28 cellular contexts compared by ENCODE assay signal in the genomic region with DNA sequence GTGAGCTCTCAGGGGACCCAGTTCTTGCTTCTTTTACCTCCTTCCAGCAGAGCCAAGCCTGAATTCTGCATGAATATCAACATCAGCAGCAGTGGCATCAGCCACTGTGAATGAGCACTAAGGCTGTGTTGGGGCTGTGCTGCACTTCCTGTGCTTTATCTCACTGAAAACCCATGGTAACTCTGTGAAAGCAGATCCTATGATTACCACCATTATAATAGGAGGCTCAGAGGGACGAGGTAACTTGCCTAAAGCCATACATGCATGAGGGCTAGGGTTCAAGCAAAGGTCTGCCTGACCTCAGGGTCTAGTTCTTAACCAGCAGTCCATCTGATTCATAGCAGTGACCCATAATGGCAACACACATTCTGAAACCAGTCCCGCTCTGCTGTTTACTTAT.
"Had no signal": no experiment of that assay in that cellular context is flagged by ENCODE, and none has a peak within 500 bp of the region (broad histone marks: within the 10 kb centered on the region; RNA-seq: fewer than 3 reads in every experiment).

No MANE protein-coding gene starts in this region.

- DNase-seq: islet precursor cell; left ventricle myocardium inferior; mesendoderm; naive B cell; natural killer cell; nephron progenitor cell; occipital lobe; ovary; right cardiac atrium; stimulated activated CD4-positive, alpha-beta T cell treated with anti-CD3 and anti-CD28 coated beads, Interleukin-12 subunit alpha, Interleukin-12 subunit beta, amount 100 ng/mL, for 4 hours; stimulated activated CD4-positive, alpha-beta T cell treated with anti-CD3 and anti-CD28 coated beads, Interleukin-15, amount 100 ng/mL, for 24 hours; stimulated activated CD4-positive, alpha-beta T cell treated with anti-CD3 and anti-CD28 coated beads, Interleukin-2, amount 100 ng/mL, for 24 hours; stimulated activated CD4-positive, alpha-beta T cell treated with anti-CD3 and anti-CD28 coated beads, Interleukin-4, amount 100 ng/mL, for 1 hour; stimulated activated naive B cell treated with anti-CD40 and anti-IgM and Interleukin-4, amounts not matched to agents 10 μg/mL and 1 μg/mL and 100 μg/mL, for 72 hours; stimulated activated naive CD8-positive, alpha-beta T cell treated with anti-CD3 and anti-CD28 coated beads, Interleukin-15, Interleukin-2, amounts not matched to agents 100 U/mL and 50 U/mL, for 24 hours; stomach; testis; thyroid gland; transverse colon; upper lobe of left lung had no signal

- H3K9me3 ChIP-seq: left ventricle myocardium inferior, neutrophil, ovary, testis, thyroid gland, transverse colon, upper lobe of left lung, vagina had no signal

- H3K4me2 ChIP-seq: neural progenitor cell had no signal

- H3K36me3 Mint-ChIP-seq: mesothelial cell of epicardium; natural killer cell; neural progenitor cell; stimulated activated naive B cell treated with anti-CD40 and anti-IgM and Interleukin-4, amounts not matched to agents 10 μg/mL and 1 μg/mL and 100 μg/mL, for 72 hours had no signal

- H3K9me3 Mint-ChIP-seq: mesothelial cell of epicardium, nephron progenitor cell had no signal

- H3K9ac ChIP-seq: neural progenitor cell had no signal

- H3K4me3 ChIP-seq: left ventricle myocardium inferior, lung, neural progenitor cell, ovary, skin epidermis, stomach, testis, thyroid gland, transverse colon, upper lobe of left lung, vagina had no signal

- H3K4me1 ChIP-seq: left ventricle myocardium inferior, stomach, testis, thyroid gland, transverse colon, upper lobe of left lung, vagina had no signal

- H3K36me3 ChIP-seq: left ventricle myocardium inferior, neural progenitor cell, neutrophil, ovary, stomach, thyroid gland, transverse colon, upper lobe of left lung, vagina had no signal

- H3K27ac ChIP-seq: left ventricle myocardium inferior, neural progenitor cell, neutrophil, ovary, skin epidermis, stomach, testis, thyroid gland, transverse colon, upper lobe of left lung, vagina had no signal

- H3K27me3 ChIP-seq: ovary, testis, thyroid gland, upper lobe of left lung, vagina had no signal

- ATAC-seq: natural killer cell; right cardiac atrium; sciatic nerve; stimulated activated naive B cell treated with anti-CD40 and anti-IgM and Interleukin-4, amounts not matched to agents 10 μg/mL and 1 μg/mL and 100 μg/mL, for 72 hours; stimulated activated naive CD8-positive, alpha-beta T cell treated with anti-CD3 and anti-CD28 coated beads, Interleukin-15, Interleukin-2, amounts not matched to agents 100 U/mL and 50 U/mL, for 24 hours had no signal

- H3K4me3 Mint-ChIP-seq: mesothelial cell of epicardium; naive B cell; natural killer cell; nephron progenitor cell; stimulated activated naive B cell treated with anti-CD40 and anti-IgM and Interleukin-4, amounts not matched to agents 10 μg/mL and 1 μg/mL and 100 μg/mL, for 72 hours had no signal

- H3K4me1 Mint-ChIP-seq: mesothelial cell of epicardium; naive B cell; natural killer cell; nephron progenitor cell; stimulated activated naive B cell treated with anti-CD40 and anti-IgM and Interleukin-4, amounts not matched to agents 10 μg/mL and 1 μg/mL and 100 μg/mL, for 72 hours had no signal

- H2AFZ ChIP-seq: neural progenitor cell had no signal

- H3K27ac Mint-ChIP-seq: mesothelial cell of epicardium; natural killer cell; nephron progenitor cell; neural progenitor cell; progenitor cell of endocrine pancreas; stimulated activated naive B cell treated with anti-CD40 and anti-IgM and Interleukin-4, amounts not matched to agents 10 μg/mL and 1 μg/mL and 100 μg/mL, for 72 hours had no signal
